In the genomic region with DNA sequence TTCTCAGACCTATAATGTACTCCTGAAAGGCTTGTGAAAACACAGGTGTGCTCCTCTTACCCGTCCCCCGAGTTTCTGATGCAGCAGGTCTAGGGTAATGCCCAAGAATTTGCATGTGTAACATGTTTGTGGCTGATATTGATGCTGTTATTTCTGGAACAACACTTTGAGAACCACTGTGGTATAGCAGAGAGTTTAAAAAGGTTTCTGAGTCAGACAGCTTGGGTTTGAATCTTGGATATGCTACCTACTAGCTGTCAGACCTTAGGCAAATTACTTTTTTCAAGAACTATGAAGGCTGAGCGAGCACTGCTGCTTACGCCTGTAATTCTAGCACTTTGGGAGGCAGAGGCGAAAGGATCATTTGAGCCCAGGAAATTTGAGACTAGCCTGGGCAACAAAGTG, we compare ENCODE assay signal across 1 cellular context.
TF ChIP-seq lines count a peak whose summit lies in the region.

No MANE protein-coding gene starts in this region.

TF ChIP-seq in GM12878, 131 proteins besides CTCF, POLR2A, EP300 and RAD21 (continues in another document):
- TF ChIP-seq SPI1 (IDR thresholded peaks at IDR 0.05; ENCODE audit: borderline replicate concordance, insufficient read depth, low read depth, low read length), result no peak
- TF ChIP-seq SIN3A (IDR thresholded peaks at IDR 0.05; ENCODE audit: low read depth, low read length), result no peak
- TF ChIP-seq, protein P1, sequence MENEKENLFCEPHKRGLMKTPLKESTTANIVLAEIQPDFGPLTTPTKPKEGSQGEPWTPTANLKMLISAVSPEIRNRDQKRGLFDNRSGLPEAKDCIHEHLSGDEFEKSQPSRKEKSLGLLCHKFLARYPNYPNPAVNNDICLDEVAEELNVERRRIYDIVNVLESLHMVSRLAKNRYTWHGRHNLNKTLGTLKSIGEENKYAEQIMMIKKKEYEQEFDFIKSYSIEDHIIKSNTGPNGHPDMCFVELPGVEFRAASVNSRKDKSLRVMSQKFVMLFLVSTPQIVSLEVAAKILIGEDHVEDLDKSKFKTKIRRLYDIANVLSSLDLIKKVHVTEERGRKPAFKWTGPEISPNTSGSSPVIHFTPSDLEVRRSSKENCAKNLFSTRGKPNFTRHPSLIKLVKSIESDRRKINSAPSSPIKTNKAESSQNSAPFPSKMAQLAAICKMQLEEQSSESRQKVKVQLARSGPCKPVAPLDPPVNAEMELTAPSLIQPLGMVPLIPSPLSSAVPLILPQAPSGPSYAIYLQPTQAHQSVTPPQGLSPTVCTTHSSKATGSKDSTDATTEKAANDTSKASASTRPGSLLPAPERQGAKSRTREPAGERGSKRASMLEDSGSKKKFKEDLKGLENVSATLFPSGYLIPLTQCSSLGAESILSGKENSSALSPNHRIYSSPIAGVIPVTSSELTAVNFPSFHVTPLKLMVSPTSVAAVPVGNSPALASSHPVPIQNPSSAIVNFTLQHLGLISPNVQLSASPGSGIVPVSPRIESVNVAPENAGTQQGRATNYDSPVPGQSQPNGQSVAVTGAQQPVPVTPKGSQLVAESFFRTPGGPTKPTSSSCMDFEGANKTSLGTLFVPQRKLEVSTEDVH (IDR thresholded peaks at IDR 0.05; ENCODE audit: low read depth, partially characterized antibody), result no peak
- TF ChIP-seq TCF7 (IDR thresholded peaks at IDR 0.05; ENCODE audit: borderline replicate concordance), result no peak
- no peak for TF ChIP-seq WRNIP1 (IDR thresholded peaks at IDR 0.05; ENCODE audit: borderline replicate concordance, low read depth, low read length)
- TF ChIP-seq, protein P2, sequence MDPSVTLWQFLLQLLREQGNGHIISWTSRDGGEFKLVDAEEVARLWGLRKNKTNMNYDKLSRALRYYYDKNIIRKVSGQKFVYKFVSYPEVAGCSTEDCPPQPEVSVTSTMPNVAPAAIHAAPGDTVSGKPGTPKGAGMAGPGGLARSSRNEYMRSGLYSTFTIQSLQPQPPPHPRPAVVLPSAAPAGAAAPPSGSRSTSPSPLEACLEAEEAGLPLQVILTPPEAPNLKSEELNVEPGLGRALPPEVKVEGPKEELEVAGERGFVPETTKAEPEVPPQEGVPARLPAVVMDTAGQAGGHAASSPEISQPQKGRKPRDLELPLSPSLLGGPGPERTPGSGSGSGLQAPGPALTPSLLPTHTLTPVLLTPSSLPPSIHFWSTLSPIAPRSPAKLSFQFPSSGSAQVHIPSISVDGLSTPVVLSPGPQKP (IDR thresholded peaks at IDR 0.05; ENCODE audit: low read depth, low read length), result no peak
- TF ChIP-seq YBX1 (IDR thresholded peaks at IDR 0.05), result no peak
- 0 out of 2 replicates have a peak, but pooled peaks have one; percentile 39 for TF ChIP-seq CREB1 (IDR thresholded peaks at IDR 0.05; ENCODE audit: low read depth)
- 0 out of 2 replicates have a peak, but pooled peaks have one; percentile 26 for TF ChIP-seq TAF1 (IDR thresholded peaks at IDR 0.05; ENCODE audit: borderline replicate concordance, low read depth, low read length)
- TF ChIP-seq, protein P3, sequence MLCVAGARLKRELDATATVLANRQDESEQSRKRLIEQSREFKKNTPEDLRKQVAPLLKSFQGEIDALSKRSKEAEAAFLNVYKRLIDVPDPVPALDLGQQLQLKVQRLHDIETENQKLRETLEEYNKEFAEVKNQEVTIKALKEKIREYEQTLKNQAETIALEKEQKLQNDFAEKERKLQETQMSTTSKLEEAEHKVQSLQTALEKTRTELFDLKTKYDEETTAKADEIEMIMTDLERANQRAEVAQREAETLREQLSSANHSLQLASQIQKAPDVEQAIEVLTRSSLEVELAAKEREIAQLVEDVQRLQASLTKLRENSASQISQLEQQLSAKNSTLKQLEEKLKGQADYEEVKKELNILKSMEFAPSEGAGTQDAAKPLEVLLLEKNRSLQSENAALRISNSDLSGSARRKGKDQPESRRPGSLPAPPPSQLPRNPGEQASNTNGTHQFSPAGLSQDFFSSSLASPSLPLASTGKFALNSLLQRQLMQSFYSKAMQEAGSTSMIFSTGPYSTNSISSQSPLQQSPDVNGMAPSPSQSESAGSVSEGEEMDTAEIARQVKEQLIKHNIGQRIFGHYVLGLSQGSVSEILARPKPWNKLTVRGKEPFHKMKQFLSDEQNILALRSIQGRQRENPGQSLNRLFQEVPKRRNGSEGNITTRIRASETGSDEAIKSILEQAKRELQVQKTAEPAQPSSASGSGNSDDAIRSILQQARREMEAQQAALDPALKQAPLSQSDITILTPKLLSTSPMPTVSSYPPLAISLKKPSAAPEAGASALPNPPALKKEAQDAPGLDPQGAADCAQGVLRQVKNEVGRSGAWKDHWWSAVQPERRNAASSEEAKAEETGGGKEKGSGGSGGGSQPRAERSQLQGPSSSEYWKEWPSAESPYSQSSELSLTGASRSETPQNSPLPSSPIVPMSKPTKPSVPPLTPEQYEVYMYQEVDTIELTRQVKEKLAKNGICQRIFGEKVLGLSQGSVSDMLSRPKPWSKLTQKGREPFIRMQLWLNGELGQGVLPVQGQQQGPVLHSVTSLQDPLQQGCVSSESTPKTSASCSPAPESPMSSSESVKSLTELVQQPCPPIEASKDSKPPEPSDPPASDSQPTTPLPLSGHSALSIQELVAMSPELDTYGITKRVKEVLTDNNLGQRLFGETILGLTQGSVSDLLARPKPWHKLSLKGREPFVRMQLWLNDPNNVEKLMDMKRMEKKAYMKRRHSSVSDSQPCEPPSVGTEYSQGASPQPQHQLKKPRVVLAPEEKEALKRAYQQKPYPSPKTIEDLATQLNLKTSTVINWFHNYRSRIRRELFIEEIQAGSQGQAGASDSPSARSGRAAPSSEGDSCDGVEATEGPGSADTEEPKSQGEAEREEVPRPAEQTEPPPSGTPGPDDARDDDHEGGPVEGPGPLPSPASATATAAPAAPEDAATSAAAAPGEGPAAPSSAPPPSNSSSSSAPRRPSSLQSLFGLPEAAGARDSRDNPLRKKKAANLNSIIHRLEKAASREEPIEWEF (IDR thresholded peaks at IDR 0.05; ENCODE audit: insufficient replicate concordance, low read depth, low read length), result no peak
- TF ChIP-seq EZH2 (IDR thresholded peaks at IDR 0.05; ENCODE audit: borderline replicate concordance, control insufficient read depth, low read depth, low read length), result no peak
- TF ChIP-seq RCOR1 (conservative IDR thresholded peaks at IDR 0.05; ENCODE audit: low read depth, low read length), result no peak
- TF ChIP-seq SMC3 (IDR thresholded peaks at IDR 0.05; ENCODE audit: borderline replicate concordance, low read length), result peak; percentile 18; the same call in 1 of the 2 replicates
- no peak for TF ChIP-seq ZZZ3 (IDR thresholded peaks at IDR 0.05; ENCODE audit: control insufficient read depth, insufficient read length, low read depth)
- TF ChIP-seq ASH2L (IDR thresholded peaks at IDR 0.05; ENCODE audit: borderline replicate concordance, low read depth), result peak; percentile 73; the same call in 1 of the 2 replicates
- TF ChIP-seq, protein P4, sequence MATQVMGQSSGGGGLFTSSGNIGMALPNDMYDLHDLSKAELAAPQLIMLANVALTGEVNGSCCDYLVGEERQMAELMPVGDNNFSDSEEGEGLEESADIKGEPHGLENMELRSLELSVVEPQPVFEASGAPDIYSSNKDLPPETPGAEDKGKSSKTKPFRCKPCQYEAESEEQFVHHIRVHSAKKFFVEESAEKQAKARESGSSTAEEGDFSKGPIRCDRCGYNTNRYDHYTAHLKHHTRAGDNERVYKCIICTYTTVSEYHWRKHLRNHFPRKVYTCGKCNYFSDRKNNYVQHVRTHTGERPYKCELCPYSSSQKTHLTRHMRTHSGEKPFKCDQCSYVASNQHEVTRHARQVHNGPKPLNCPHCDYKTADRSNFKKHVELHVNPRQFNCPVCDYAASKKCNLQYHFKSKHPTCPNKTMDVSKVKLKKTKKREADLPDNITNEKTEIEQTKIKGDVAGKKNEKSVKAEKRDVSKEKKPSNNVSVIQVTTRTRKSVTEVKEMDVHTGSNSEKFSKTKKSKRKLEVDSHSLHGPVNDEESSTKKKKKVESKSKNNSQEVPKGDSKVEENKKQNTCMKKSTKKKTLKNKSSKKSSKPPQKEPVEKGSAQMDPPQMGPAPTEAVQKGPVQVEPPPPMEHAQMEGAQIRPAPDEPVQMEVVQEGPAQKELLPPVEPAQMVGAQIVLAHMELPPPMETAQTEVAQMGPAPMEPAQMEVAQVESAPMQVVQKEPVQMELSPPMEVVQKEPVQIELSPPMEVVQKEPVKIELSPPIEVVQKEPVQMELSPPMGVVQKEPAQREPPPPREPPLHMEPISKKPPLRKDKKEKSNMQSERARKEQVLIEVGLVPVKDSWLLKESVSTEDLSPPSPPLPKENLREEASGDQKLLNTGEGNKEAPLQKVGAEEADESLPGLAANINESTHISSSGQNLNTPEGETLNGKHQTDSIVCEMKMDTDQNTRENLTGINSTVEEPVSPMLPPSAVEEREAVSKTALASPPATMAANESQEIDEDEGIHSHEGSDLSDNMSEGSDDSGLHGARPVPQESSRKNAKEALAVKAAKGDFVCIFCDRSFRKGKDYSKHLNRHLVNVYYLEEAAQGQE (IDR thresholded peaks at IDR 0.05; ENCODE audit: low read depth, low read length), result no peak
- TF ChIP-seq, protein P5, sequence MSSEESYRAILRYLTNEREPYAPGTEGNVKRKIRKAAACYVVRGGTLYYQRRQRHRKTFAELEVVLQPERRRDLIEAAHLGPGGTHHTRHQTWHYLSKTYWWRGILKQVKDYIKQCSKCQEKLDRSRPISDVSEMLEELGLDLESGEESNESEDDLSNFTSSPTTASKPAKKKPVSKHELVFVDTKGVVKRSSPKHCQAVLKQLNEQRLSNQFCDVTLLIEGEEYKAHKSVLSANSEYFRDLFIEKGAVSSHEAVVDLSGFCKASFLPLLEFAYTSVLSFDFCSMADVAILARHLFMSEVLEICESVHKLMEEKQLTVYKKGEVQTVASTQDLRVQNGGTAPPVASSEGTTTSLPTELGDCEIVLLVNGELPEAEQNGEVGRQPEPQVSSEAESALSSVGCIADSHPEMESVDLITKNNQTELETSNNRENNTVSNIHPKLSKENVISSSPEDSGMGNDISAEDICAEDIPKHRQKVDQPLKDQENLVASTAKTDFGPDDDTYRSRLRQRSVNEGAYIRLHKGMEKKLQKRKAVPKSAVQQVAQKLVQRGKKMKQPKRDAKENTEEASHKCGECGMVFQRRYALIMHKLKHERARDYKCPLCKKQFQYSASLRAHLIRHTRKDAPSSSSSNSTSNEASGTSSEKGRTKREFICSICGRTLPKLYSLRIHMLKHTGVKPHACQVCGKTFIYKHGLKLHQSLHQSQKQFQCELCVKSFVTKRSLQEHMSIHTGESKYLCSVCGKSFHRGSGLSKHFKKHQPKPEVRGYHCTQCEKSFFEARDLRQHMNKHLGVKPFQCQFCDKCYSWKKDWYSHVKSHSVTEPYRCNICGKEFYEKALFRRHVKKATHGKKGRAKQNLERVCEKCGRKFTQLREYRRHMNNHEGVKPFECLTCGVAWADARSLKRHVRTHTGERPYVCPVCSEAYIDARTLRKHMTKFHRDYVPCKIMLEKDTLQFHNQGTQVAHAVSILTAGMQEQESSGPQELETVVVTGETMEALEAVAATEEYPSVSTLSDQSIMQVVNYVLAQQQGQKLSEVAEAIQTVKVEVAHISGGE (CRISPR knock-in tag; IDR thresholded peaks at IDR 0.05), result no peak
- TF ChIP-seq JUNB (IDR thresholded peaks at IDR 0.05), result peak; percentile 42; the same call in 1 of the 2 replicates
- TF ChIP-seq HCFC1 (IDR thresholded peaks at IDR 0.05; ENCODE audit: low read length), result no peak
- no peak for TF ChIP-seq KAT2A (conservative IDR thresholded peaks at IDR 0.05; ENCODE audit: control insufficient read depth, low read depth, low read length)
- no peak for TF ChIP-seq YY1 (IDR thresholded peaks at IDR 0.05; ENCODE audit: low read depth, low read length)
- no peak for TF ChIP-seq ZSCAN29 (IDR thresholded peaks at IDR 0.05)
- no peak for TF ChIP-seq FOS (IDR thresholded peaks at IDR 0.05; ENCODE audit: borderline replicate concordance, extremely low read depth, insufficient read length)
- no peak for TF ChIP-seq LARP7 (IDR thresholded peaks at IDR 0.05)
- TF ChIP-seq, protein P6, sequence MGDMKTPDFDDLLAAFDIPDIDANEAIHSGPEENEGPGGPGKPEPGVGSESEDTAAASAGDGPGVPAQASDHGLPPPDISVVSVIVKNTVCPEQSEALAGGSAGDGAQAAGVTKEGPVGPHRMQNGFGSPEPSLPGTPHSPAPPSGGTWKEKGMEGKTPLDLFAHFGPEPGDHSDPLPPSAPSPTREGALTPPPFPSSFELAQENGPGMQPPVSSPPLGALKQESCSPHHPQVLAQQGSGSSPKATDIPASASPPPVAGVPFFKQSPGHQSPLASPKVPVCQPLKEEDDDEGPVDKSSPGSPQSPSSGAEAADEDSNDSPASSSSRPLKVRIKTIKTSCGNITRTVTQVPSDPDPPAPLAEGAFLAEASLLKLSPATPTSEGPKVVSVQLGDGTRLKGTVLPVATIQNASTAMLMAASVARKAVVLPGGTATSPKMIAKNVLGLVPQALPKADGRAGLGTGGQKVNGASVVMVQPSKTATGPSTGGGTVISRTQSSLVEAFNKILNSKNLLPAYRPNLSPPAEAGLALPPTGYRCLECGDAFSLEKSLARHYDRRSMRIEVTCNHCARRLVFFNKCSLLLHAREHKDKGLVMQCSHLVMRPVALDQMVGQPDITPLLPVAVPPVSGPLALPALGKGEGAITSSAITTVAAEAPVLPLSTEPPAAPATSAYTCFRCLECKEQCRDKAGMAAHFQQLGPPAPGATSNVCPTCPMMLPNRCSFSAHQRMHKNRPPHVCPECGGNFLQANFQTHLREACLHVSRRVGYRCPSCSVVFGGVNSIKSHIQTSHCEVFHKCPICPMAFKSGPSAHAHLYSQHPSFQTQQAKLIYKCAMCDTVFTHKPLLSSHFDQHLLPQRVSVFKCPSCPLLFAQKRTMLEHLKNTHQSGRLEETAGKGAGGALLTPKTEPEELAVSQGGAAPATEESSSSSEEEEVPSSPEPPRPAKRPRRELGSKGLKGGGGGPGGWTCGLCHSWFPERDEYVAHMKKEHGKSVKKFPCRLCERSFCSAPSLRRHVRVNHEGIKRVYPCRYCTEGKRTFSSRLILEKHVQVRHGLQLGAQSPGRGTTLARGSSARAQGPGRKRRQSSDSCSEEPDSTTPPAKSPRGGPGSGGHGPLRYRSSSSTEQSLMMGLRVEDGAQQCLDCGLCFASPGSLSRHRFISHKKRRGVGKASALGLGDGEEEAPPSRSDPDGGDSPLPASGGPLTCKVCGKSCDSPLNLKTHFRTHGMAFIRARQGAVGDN (IDR thresholded peaks at IDR 0.05), result no peak
- TF ChIP-seq BACH1 (IDR thresholded peaks at IDR 0.05; ENCODE audit: borderline replicate concordance), result peak; percentile 38; the same call in 1 of the 2 replicates
- TF ChIP-seq, protein P7, sequence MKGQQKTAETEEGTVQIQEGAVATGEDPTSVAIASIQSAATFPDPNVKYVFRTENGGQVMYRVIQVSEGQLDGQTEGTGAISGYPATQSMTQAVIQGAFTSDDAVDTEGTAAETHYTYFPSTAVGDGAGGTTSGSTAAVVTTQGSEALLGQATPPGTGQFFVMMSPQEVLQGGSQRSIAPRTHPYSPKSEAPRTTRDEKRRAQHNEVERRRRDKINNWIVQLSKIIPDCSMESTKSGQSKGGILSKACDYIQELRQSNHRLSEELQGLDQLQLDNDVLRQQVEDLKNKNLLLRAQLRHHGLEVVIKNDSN (IDR thresholded peaks at IDR 0.05; ENCODE audit: borderline replicate concordance, extremely low read length, insufficient read depth, low read depth, low read length), result no peak
- TF ChIP-seq POLR2AphosphoS5 (IDR thresholded peaks at IDR 0.05; ENCODE audit: low read length), result peak; percentile 61; the same call in 1 of the 2 replicates
- TF ChIP-seq MXI1 (IDR thresholded peaks at IDR 0.05; ENCODE audit: low read depth, low read length), result peak; percentile 77
- peak; percentile 61; the same call in 1 of the 2 replicates for TF ChIP-seq ZBED1 (IDR thresholded peaks at IDR 0.05; ENCODE audit: borderline replicate concordance)
